17 cellular contexts compared by ENCODE assay signal in genomic region chr1:3296858-3297257, GRCh38.
DNase-seq lines count a peak whose midpoint lies in the region; TF ChIP-seq lines count a peak whose summit lies in the region.
"Had no signal": no experiment of that assay in that cellular context is flagged by ENCODE, and none has a peak within 500 bp of the region (broad histone marks: within the 10 kb centered on the region; RNA-seq: fewer than 3 reads in every experiment).

No MANE protein-coding gene starts in this region.

- no peak overlapping the region for H2AFZ ChIP-seq in osteoblast (ENCODE audit: low read length)

- H3K4me1 Mint-ChIP-seq in endothelial cell (ENCODE audit: unreplicated experiment): no peaks in the 10 kb centered on the region
- H3K4me1 Mint-ChIP-seq: B cell had no signal

- H4K20me1 ChIP-seq in osteoblast (ENCODE audit: insufficient read depth, low read length): no peaks in the 10 kb centered on the region

- H3K79me2 ChIP-seq in osteoblast (ENCODE audit: insufficient read depth, low read length): no peaks in the 10 kb centered on the region

- H3K4me3 Mint-ChIP-seq in endothelial cell (ENCODE audit: unreplicated experiment): no peak overlapping the region
- H3K4me3 Mint-ChIP-seq: B cell; CD4-positive, alpha-beta T cell; CD8-positive, alpha-beta T cell had no signal

- H3K27me3 Mint-ChIP-seq in endothelial cell (ENCODE audit: unreplicated experiment): peaks cover 15% of the 10 kb centered on the region
- H3K27me3 Mint-ChIP-seq: B cell; CD4-positive, alpha-beta T cell had no signal

- DNase-seq in NCI-H1092 treated with DMSO at 0.1 percent for 48 hours (lab: John Stamatoyannopoulos, UW): peak; percentile 44
- no peak for DNase-seq in NCI-H1092 (lab: John Stamatoyannopoulos, UW)
- no peak for DNase-seq in endothelial cell (ENCODE audit: low spot score)
- peak; percentile 80 for DNase-seq in osteoblast (ENCODE audit: insufficient read length, low spot score, missing footprints)
- no peak for DNase-seq in activated T-cell treated with anti-CD3 and anti-CD28 coated beads for 4 hours
- DNase-seq: AML-193; Caco-2; Calu3; CD4-positive, alpha-beta T cell; DMS79 treated with DMSO at 0.1 percent for 48 hours; GF-D8 had no signal

- no peaks in the 10 kb centered on the region for H3K27me3 ChIP-seq in osteoblast (ENCODE audit: insufficient read depth, low read length)

- no peaks in the 10 kb centered on the region for H3K4me1 ChIP-seq in osteoblast (ENCODE audit: insufficient read depth, low read length)
- H3K4me1 ChIP-seq: A549 had no signal

- TF ChIP-seq CTCF in endothelial cell (IDR thresholded peaks at IDR 0.05; ENCODE audit: unreplicated experiment) (no peak), osteoblast (IDR thresholded peaks at IDR 0.05; ENCODE audit: extremely low read depth, low read depth, low read length) (no peak)

- H3K36me3 ChIP-seq in osteoblast (ENCODE audit: insufficient read depth, low read length): no peaks in the 10 kb centered on the region
- H3K36me3 ChIP-seq: BLaER1 treated with 17β-estradiol and CSF1 and Interleukin-3, amounts not matched to agents 10 nM and 100 nM had no signal

- no peaks in the 10 kb centered on the region for H3K36me3 Mint-ChIP-seq in endothelial cell (ENCODE audit: low read depth, unreplicated experiment)
- H3K36me3 Mint-ChIP-seq: CD8-positive, alpha-beta T cell had no signal

- H3K9me3 ChIP-seq in osteoblast (ENCODE audit: low read depth, low read length): no peaks in the 10 kb centered on the region
- H3K9me3 ChIP-seq: A549, Caco-2 had no signal

- peak overlapping the region; percentile 30 for H3K27ac Mint-ChIP-seq in endothelial cell (ENCODE audit: unreplicated experiment)
- H3K27ac Mint-ChIP-seq: B cell; CD4-positive, alpha-beta T cell; CD8-positive, alpha-beta T cell had no signal

- no peak overlapping the region for H3K4me3 ChIP-seq in osteoblast (ENCODE audit: insufficient read depth, low read length)
- H3K4me3 ChIP-seq: A549; BLaER1 treated with 17β-estradiol and CSF1 and Interleukin-3, amounts not matched to agents 10 nM and 100 nM had no signal

- no peak overlapping the region for H3K4me2 ChIP-seq in osteoblast (ENCODE audit: insufficient read depth, low read length)
- H3K4me2 ChIP-seq: A549 had no signal

- no peaks in the 10 kb centered on the region for H3K9me3 Mint-ChIP-seq in endothelial cell (ENCODE audit: unreplicated experiment)
- H3K9me3 Mint-ChIP-seq: CD4-positive, alpha-beta T cell; CD8-positive, alpha-beta T cell had no signal

- H3K27ac ChIP-seq in osteoblast (ENCODE audit: low read depth, low read length): no peak overlapping the region
- H3K27ac ChIP-seq: 22Rv1; A549; BLaER1 treated with 17β-estradiol and CSF1 and Interleukin-3, amounts not matched to agents 10 nM and 100 nM; C4-2B had no signal

Comparison
In these comparisons a context has a peak if more than half of its experiments do, and no peak if none do; other contexts are left out.
1. DNase-seq: peak in NCI-H1092 treated with DMSO at 0.1 percent for 48 hours (single experiment) and osteoblast (single experiment); none in NCI-H1092 (single experiment), endothelial cell (single experiment) and activated T-cell treated with anti-CD3 and anti-CD28 coated beads for 4 hours (single experiment).